1 cellular context compared by ENCODE assay signal in genomic region chr20:53824779-53825178, GRCh38.
TF ChIP-seq lines count a peak whose summit lies in the region.

No MANE protein-coding gene starts in this region.

TF ChIP-seq in GM23338, 12 proteins besides CTCF, POLR2A, EP300 and RAD21 (continued from another document):
- TF ChIP-seq ZNF462 (CRISPR knock-in tag; IDR thresholded peaks at IDR 0.05), result no peak
